In genomic region chr1:77322061-77322900, GRCh38 we compare ENCODE assay signal across 1 cellular context.
TF ChIP-seq lines count a peak whose summit lies in the region.

No MANE protein-coding gene starts in this region.

TF ChIP-seq in H1, 55 proteins besides CTCF, POLR2A, EP300 and RAD21 (continued from another document):
- TF ChIP-seq JUND (IDR thresholded peaks at IDR 0.05; ENCODE audit: low read length) (0 out of 2 replicates have a peak, but pooled peaks have one; percentile 21), MAFK (IDR thresholded peaks at IDR 0.05; ENCODE audit: low read depth, low read length) (peak; percentile 92), TEAD4 (IDR thresholded peaks at IDR 0.05; ENCODE audit: low read depth, low read length) (no peak)
